ENCODE assay signal across 8 cellular contexts in genomic region chr2:47168895-47169294, GRCh38. TPM values are rescaled to one million over a fixed set of nuclear protein-coding genes. Genes with fewer than 3 reads are reported as not detected.
DNase-seq lines count a peak whose midpoint lies in the region; ATAC-seq and TF ChIP-seq lines count a peak whose summit lies in the region.
"Not testable (repeated sequence)": the region's sequence is repeated elsewhere in the genome, so short reads cannot be mapped to it uniquely, and the experiment has no call there.
"Had no signal": no experiment of that assay in that cellular context is flagged by ENCODE, and none has a peak within 500 bp of the region (broad histone marks: within the 10 kb centered on the region; RNA-seq: fewer than 3 reads in every experiment).

No MANE protein-coding gene starts in this region.

- not testable (repeated sequence) for H3K4me3 ChIP-seq in ACC112 (ENCODE audit: low read depth, low read length); coronary artery; stomach smooth muscle (ENCODE audit: low read length in 2 of 2)

- not testable (repeated sequence) for H3K27me3 ChIP-seq in ACC112 (ENCODE audit: insufficient read depth, low read length); stomach smooth muscle (ENCODE audit: control insufficient read depth in 1 of 2, insufficient read depth in 2 of 2, low read length in 2 of 2)

- H3K9ac ChIP-seq in stomach smooth muscle (ENCODE audit: low read length in 2 of 2) = peak overlapping the region in 1 of 2 donors; percentile 33

- H2AFZ ChIP-seq in ACC112 (ENCODE audit: low read length, unreplicated experiment) = not testable (repeated sequence)

- H3K27ac Mint-ChIP-seq in IgD-negative memory B cell = peak overlapping the region in 2 of 3 donors; percentile 19 to 62
- H3K27ac Mint-ChIP-seq in osteocyte (ENCODE audit: unreplicated experiment) = peak overlapping the region; percentile 27

- H3K4me3 Mint-ChIP-seq in IgD-negative memory B cell = peak overlapping the region in 2 of 4 donors; percentile 35 to 52
- H3K4me3 Mint-ChIP-seq in osteocyte (ENCODE audit: unreplicated experiment) = not testable (repeated sequence)

- H3K9me3 Mint-ChIP-seq in IgD-negative memory B cell; osteocyte (ENCODE audit: unreplicated experiment): not testable (repeated sequence)

- not testable (repeated sequence) for H3K9me3 ChIP-seq in stomach smooth muscle (ENCODE audit: control insufficient read depth in 2 of 2, low read length in 2 of 2)

- not testable (repeated sequence) for DNase-seq in coronary artery (ENCODE audit: low spot score); left lobe of liver (ENCODE audit: low spot score); osteocyte (ENCODE audit: extremely low spot score, unreplicated experiment)

- peak; percentile 75 for ATAC-seq in left lobe of liver

- peaks cover 68% of the 10 kb centered on the region for H3K4me1 ChIP-seq in ACC112 (ENCODE audit: control insufficient read depth, insufficient read depth, low read length, unreplicated experiment)
- H3K4me1 ChIP-seq in stomach smooth muscle (ENCODE audit: control insufficient read depth, insufficient read depth, low read length) = peaks cover 15% of the 10 kb centered on the region

- peaks cover 51 to 66% (median 53%) of the 10 kb centered on the region in 3 donors for H3K4me1 Mint-ChIP-seq in IgD-negative memory B cell
- H3K4me1 Mint-ChIP-seq in osteocyte (ENCODE audit: unreplicated experiment) = peaks cover 72% of the 10 kb centered on the region

- TF ChIP-seq CTCF in VCaP (conservative IDR thresholded peaks at IDR 0.05); coronary artery (IDR thresholded peaks at IDR 0.05); osteocyte (IDR thresholded peaks at IDR 0.05): not testable (repeated sequence)

- H3K36me3 ChIP-seq in ACC112 (ENCODE audit: insufficient read depth, low read length) = peaks cover 39% of the 10 kb centered on the region
- not testable (repeated sequence) for H3K36me3 ChIP-seq in stomach smooth muscle (ENCODE audit: control insufficient read depth in 2 of 2, insufficient read depth in 2 of 2, low read length in 2 of 2)

- peak overlapping the region; percentile 5; the same call in 1 of the 2 replicates for H3K27ac ChIP-seq in ACC112 (ENCODE audit: low read depth, low read length)
- H3K27ac ChIP-seq in VCaP = peak overlapping the region; percentile 42; the same call in 1 of the 2 replicates
- H3K27ac ChIP-seq in coronary artery = peak overlapping the region; percentile 1 to 44
- H3K27ac ChIP-seq in stomach smooth muscle (ENCODE audit: low read length) = peak overlapping the region; percentile 37

- not testable (repeated sequence) for H3K36me3 Mint-ChIP-seq in IgD-negative memory B cell
- peaks cover 34% of the 10 kb centered on the region for H3K36me3 Mint-ChIP-seq in osteocyte (ENCODE audit: unreplicated experiment)

- peaks cover 97% of the 10 kb centered on the region for H3K79me2 ChIP-seq in ACC112 (ENCODE audit: control insufficient read depth, insufficient read depth, low read length, unreplicated experiment)

- H3K27me3 Mint-ChIP-seq in IgD-negative memory B cell; osteocyte (ENCODE audit: unreplicated experiment): not testable (repeated sequence)

RNA-seq across cellular contexts. Expression of gene CALM2, which starts 7.4 kb away (rescaled TPM):
- 939 TPM for polyA plus RNA-seq in IgD-negative memory B cell
- 141 TPM for total RNA-seq in left lobe of liver
- total RNA-seq in osteocyte = 594 TPM in 2 replicates

RNA-seq across cellular contexts. Expression of gene STPG4, which starts 13.8 kb away (rescaled TPM):
- polyA plus RNA-seq in IgD-negative memory B cell = not detected
- total RNA-seq in left lobe of liver = not detected
- total RNA-seq in osteocyte = 0.37 and 0.56 TPM in 2 replicates
- total RNA-seq: H4 had no signal
